In genomic region chr2:40282428-40282827, GRCh38 we compare ENCODE assay signal across 11 cellular contexts.
DNase-seq lines count a peak whose midpoint lies in the region; ATAC-seq lines count a peak whose summit lies in the region.
"Had no signal": no experiment of that assay in that cellular context is flagged by ENCODE, and none has a peak within 500 bp of the region (broad histone marks: within the 10 kb centered on the region; RNA-seq: fewer than 3 reads in every experiment).

No MANE protein-coding gene starts in this region.

- H3K27ac ChIP-seq in substantia nigra (ENCODE audit: low read depth, low read length, poor library complexity, severe bottlenecking): no peak overlapping the region

- H3K4me3 Mint-ChIP-seq in stimulated activated naive B cell treated with anti-CD40 and anti-IgM and Interleukin-4, amounts not matched to agents 10 μg/mL and 1 μg/mL and 100 μg/mL, for 72 hours: peak overlapping the region; percentile 66 to 69
- no peak overlapping the region for H3K4me3 Mint-ChIP-seq in activated T-cell treated with anti-CD3 and anti-CD28 coated beads, Interleukin-2, amount 50 U/mL, for 24 hours
- H3K4me3 Mint-ChIP-seq: activated naive CD4-positive, alpha-beta T cell treated with anti-CD3 and anti-CD28 coated beads, Interleukin-2, amount 10 ng/mL, durations not matched to agents 7 days and 5 days had no signal

- H3K27me3 Mint-ChIP-seq in stimulated activated naive B cell treated with anti-CD40 and anti-IgM and Interleukin-4, amounts not matched to agents 10 μg/mL and 1 μg/mL and 100 μg/mL, for 72 hours: no peaks in the 10 kb centered on the region
- H3K27me3 Mint-ChIP-seq in activated T-cell treated with anti-CD3 and anti-CD28 coated beads, Interleukin-2, amount 50 U/mL, for 24 hours: no peaks in the 10 kb centered on the region
- H3K27me3 Mint-ChIP-seq: activated naive CD4-positive, alpha-beta T cell treated with anti-CD3 and anti-CD28 coated beads, Interleukin-2, amount 10 ng/mL, durations not matched to agents 7 days and 5 days had no signal

- ATAC-seq in GM18909 (IDR thresholded peaks at IDR 0.05; ENCODE audit: poor library complexity, unreplicated experiment): peak; percentile 34
- peak; percentile 31 for ATAC-seq in HG03565 (IDR thresholded peaks at IDR 0.05; ENCODE audit: unreplicated experiment)
- peak in 1 of 2 donors; percentile 33 for ATAC-seq in stimulated activated naive B cell treated with anti-CD40 and anti-IgM and Interleukin-4, amounts not matched to agents 10 μg/mL and 1 μg/mL and 100 μg/mL, for 72 hours (replicated peaks)

- DNase-seq in glomerular visceral epithelial cell (ENCODE audit: extremely low spot score) (peak; percentile 63), substantia nigra (lab: John Stamatoyannopoulos, UW) (no peak), NCI-H2107 treated with DMSO at 0.1 percent for 48 hours (lab: John Stamatoyannopoulos, UW; ENCODE audit: unreplicated experiment) (no peak), epidermal melanocyte (ENCODE audit: insufficient read length, low spot score) (no peak)
- DNase-seq in stimulated activated naive B cell treated with anti-CD40 and anti-IgM and Interleukin-4, amounts not matched to agents 10 μg/mL and 1 μg/mL and 100 μg/mL, for 72 hours: no peak
- DNase-seq in activated T-cell treated with anti-CD3 and anti-CD28 coated beads, Interleukin-2, amount 50 U/mL, for 24 hours: no peak
- DNase-seq: activated naive CD4-positive, alpha-beta T cell treated with anti-CD3 and anti-CD28 coated beads, Interleukin-2, amount 10 ng/mL, durations not matched to agents 7 days and 5 days; NCI-H2171; stimulated activated naive CD4-positive, alpha-beta T cell had no signal

- peaks cover 14 to 23% of the 10 kb centered on the region in 2 donors for H3K4me1 Mint-ChIP-seq in stimulated activated naive B cell treated with anti-CD40 and anti-IgM and Interleukin-4, amounts not matched to agents 10 μg/mL and 1 μg/mL and 100 μg/mL, for 72 hours
- H3K4me1 Mint-ChIP-seq in activated T-cell treated with anti-CD3 and anti-CD28 coated beads, Interleukin-2, amount 50 U/mL, for 24 hours (ENCODE audit: low read depth): no peaks in the 10 kb centered on the region
- H3K4me1 Mint-ChIP-seq: activated naive CD4-positive, alpha-beta T cell treated with anti-CD3 and anti-CD28 coated beads, Interleukin-2, amount 10 ng/mL, durations not matched to agents 7 days and 5 days had no signal

- no peak overlapping the region for H3K27ac Mint-ChIP-seq in stimulated activated naive B cell treated with anti-CD40 and anti-IgM and Interleukin-4, amounts not matched to agents 10 μg/mL and 1 μg/mL and 100 μg/mL, for 72 hours
- H3K27ac Mint-ChIP-seq in activated T-cell treated with anti-CD3 and anti-CD28 coated beads, Interleukin-2, amount 50 U/mL, for 24 hours: no peak overlapping the region
- H3K27ac Mint-ChIP-seq: activated naive CD4-positive, alpha-beta T cell treated with anti-CD3 and anti-CD28 coated beads, Interleukin-2, amount 10 ng/mL, durations not matched to agents 7 days and 5 days had no signal

- H3K9me3 Mint-ChIP-seq in stimulated activated naive B cell treated with anti-CD40 and anti-IgM and Interleukin-4, amounts not matched to agents 10 μg/mL and 1 μg/mL and 100 μg/mL, for 72 hours: no peaks in the 10 kb centered on the region
- H3K9me3 Mint-ChIP-seq in activated T-cell treated with anti-CD3 and anti-CD28 coated beads, Interleukin-2, amount 50 U/mL, for 24 hours: no peaks in the 10 kb centered on the region
- H3K9me3 Mint-ChIP-seq: activated naive CD4-positive, alpha-beta T cell treated with anti-CD3 and anti-CD28 coated beads, Interleukin-2, amount 10 ng/mL, durations not matched to agents 7 days and 5 days had no signal

- no peaks in the 10 kb centered on the region for H3K36me3 Mint-ChIP-seq in stimulated activated naive B cell treated with anti-CD40 and anti-IgM and Interleukin-4, amounts not matched to agents 10 μg/mL and 1 μg/mL and 100 μg/mL, for 72 hours
- H3K36me3 Mint-ChIP-seq in activated T-cell treated with anti-CD3 and anti-CD28 coated beads, Interleukin-2, amount 50 U/mL, for 24 hours (ENCODE audit: low read depth): no peaks in the 10 kb centered on the region
- H3K36me3 Mint-ChIP-seq: activated naive CD4-positive, alpha-beta T cell treated with anti-CD3 and anti-CD28 coated beads, Interleukin-2, amount 10 ng/mL, durations not matched to agents 7 days and 5 days had no signal
